8 cellular contexts compared by ENCODE assay signal in the genomic region with DNA sequence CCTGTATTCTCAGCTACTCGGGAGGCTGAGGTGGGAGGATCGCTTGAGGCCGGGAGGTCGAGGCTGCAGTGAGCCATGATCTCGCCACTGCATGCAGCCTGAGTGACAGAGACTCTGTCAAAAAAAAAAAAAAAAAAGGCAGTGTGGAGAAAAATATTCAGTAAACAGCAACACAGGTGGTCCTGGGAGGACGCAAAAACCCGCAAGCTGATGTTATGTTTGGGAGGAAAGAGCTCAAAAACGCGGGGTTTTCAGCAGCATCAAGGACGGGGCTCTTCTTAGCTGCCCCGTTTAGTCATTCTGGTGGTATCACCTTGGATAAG. TPM values are rescaled to one million over a fixed set of nuclear protein-coding genes. Genes with fewer than 3 reads are reported as not detected.
A peak's percentile ranks its signal among the peaks of the same experiment; 100 is the strongest.
DNase-seq lines count a peak whose midpoint lies in the region; ATAC-seq, FAIRE-seq and TF ChIP-seq lines count a peak whose summit lies in the region.

No MANE protein-coding gene starts in this region.

- H3K9ac ChIP-seq in mucosa of stomach (ENCODE audit: low read length), result peak overlapping the region; percentile 73

- H3K4me2 ChIP-seq in A549, result peak overlapping the region; percentile 92

- no peak for TF ChIP-seq RAD21 in A549 (conservative IDR thresholded peaks at IDR 0.05 in 1 of 2, IDR thresholded peaks at IDR 0.05 in 1 of 2)

- H3K9me3 ChIP-seq in A549, result no peaks in the 10 kb centered on the region
- no peaks in the 10 kb centered on the region for H3K9me3 ChIP-seq in mucosa of stomach (ENCODE audit: control insufficient read depth, low read length)

- 52% methylated on average over 11 of the region's 11 CpGs for WGBS in A549 (ENCODE audit: missing lambda C conversion rate)

- no peaks in the 10 kb centered on the region for H3K27me3 ChIP-seq in mucosa of stomach (ENCODE audit: control insufficient read depth, insufficient read depth, low read length)

- CTCF ChIA-PET in A549 (lab: Yijun Ruan, JAX), result interaction anchor here (0.6 to 24.9 kb wide), 10 partner anchors 8 to 534 kb away, joined by 3 to 363 read pairs (median 10); partner anchors contain the start of gene ZNF865

- ATAC-seq in A549, result no peak
- ATAC-seq in HG02840 (IDR thresholded peaks at IDR 0.05; ENCODE audit: low FRiP score, unreplicated experiment), result peak; percentile 7
- no peak for ATAC-seq in GM18909 (IDR thresholded peaks at IDR 0.05; ENCODE audit: poor library complexity, unreplicated experiment)
- ATAC-seq in HG03196 (IDR thresholded peaks at IDR 0.05; ENCODE audit: unreplicated experiment), result no peak

- H3K36me3 ChIP-seq in mucosa of stomach (ENCODE audit: control insufficient read depth, insufficient read depth, low read length), result no peaks in the 10 kb centered on the region

- H3K4me3 ChIP-seq in A549 (peak overlapping the region; percentile 48), cardiac fibroblast (replicated peaks in 1 of 2; ENCODE audit: low read depth in 2 of 2, low read length in 2 of 2) (peak overlapping the region; percentile 64 to 74), mucosa of stomach (ENCODE audit: low read length) (no peak overlapping the region)

- H3K27ac ChIP-seq in A549, result peak overlapping the region; percentile 89 to 93; a peak in 5 of 6 replicates

- POLR2A ChIA-PET in A549 (lab: Yijun Ruan, JAX), result interaction anchor here (0.6 to 3.4 kb wide), 25 partner anchors 8 to 459 kb away, joined by 3 to 33 read pairs (median 5); partner anchors contain the start of genes CCDC106, DNAAF3, FIZ1 and SSC5D

- DNase-seq in A549 (ENCODE audit: low read depth in 1 of 2, low spot score in 1 of 2), result no peak
- DNase-seq in cardiac fibroblast (ENCODE audit: low read depth in 2 of 2), result no peak
- DNase-seq in inferior parietal cortex (ENCODE audit: extremely low spot score), result no peak
- DNase-seq in stimulated activated CD4-positive, alpha-beta T cell treated with anti-CD3 and anti-CD28 coated beads, Interleukin-4, amount 100 ng/mL, for 1 hour, result no peak

- TF ChIP-seq CTCF in A549 (IDR thresholded peaks at IDR 0.05) (no peak), cardiac fibroblast (IDR thresholded peaks at IDR 0.05; ENCODE audit: low read depth, low read length) (no peak)

- TF ChIP-seq EP300 in A549 (IDR thresholded peaks at IDR 0.05), result no peak

- TF ChIP-seq POLR2A in A549 (IDR thresholded peaks at IDR 0.05; ENCODE audit: low read length), result no peak

- H3K4me1 ChIP-seq in A549 (0 out of 3 replicates have a peak, but pooled peaks cover 7% of the 10 kb centered on the region), mucosa of stomach (ENCODE audit: control insufficient read depth, insufficient read depth, low read length) (peaks cover 14% of the 10 kb centered on the region)

- FAIRE-seq in A549 (lab: Jason Lieb, UNC), result no peak

TF ChIP-seq in A549, 52 proteins besides CTCF, POLR2A, EP300 and RAD21:
- TF ChIP-seq NR3C1 (IDR thresholded peaks at IDR 0.05), result no peak
- TF ChIP-seq PBX3 (IDR thresholded peaks at IDR 0.05), result no peak
- no peak for TF ChIP-seq GATA3 (IDR thresholded peaks at IDR 0.05; ENCODE audit: borderline replicate concordance)
- TF ChIP-seq CEBPB (IDR thresholded peaks at IDR 0.05), result no peak
- TF ChIP-seq TP53 (CRISPR knock-in tag; IDR thresholded peaks at IDR 0.05), result no peak
- TF ChIP-seq HOXA7 (CRISPR knock-in tag; IDR thresholded peaks at IDR 0.05), result no peak
- no peak for TF ChIP-seq TFCP2L1 (CRISPR knock-in tag; IDR thresholded peaks at IDR 0.05)
- TF ChIP-seq FOSB (CRISPR knock-in tag; IDR thresholded peaks at IDR 0.05), result no peak
- no peak for TF ChIP-seq RFX5 (IDR thresholded peaks at IDR 0.05)
- no peak for TF ChIP-seq BCL3 (IDR thresholded peaks at IDR 0.05)
- no peak for TF ChIP-seq ZNF302 (CRISPR knock-in tag; IDR thresholded peaks at IDR 0.05)
- TF ChIP-seq HEYL (CRISPR knock-in tag; IDR thresholded peaks at IDR 0.05), result no peak
- no peak for TF ChIP-seq CBX2 (IDR thresholded peaks at IDR 0.05; ENCODE audit: borderline replicate concordance, low read depth)
- no peak for TF ChIP-seq EHMT2 (IDR thresholded peaks at IDR 0.05; ENCODE audit: low read depth)
- no peak for TF ChIP-seq RARB (CRISPR knock-in tag; IDR thresholded peaks at IDR 0.05)
- TF ChIP-seq JUN (IDR thresholded peaks at IDR 0.05), result no peak
- no peak for TF ChIP-seq CBX8 (IDR thresholded peaks at IDR 0.05)
- TF ChIP-seq ELK1 (IDR thresholded peaks at IDR 0.05; ENCODE audit: low read depth, low read length), result no peak
- no peak for TF ChIP-seq CHD4 (IDR thresholded peaks at IDR 0.05; ENCODE audit: borderline replicate concordance)
- TF ChIP-seq, protein P1, sequence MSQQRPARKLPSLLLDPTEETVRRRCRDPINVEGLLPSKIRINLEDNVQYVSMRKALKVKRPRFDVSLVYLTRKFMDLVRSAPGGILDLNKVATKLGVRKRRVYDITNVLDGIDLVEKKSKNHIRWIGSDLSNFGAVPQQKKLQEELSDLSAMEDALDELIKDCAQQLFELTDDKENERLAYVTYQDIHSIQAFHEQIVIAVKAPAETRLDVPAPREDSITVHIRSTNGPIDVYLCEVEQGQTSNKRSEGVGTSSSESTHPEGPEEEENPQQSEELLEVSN (IDR thresholded peaks at IDR 0.05; ENCODE audit: borderline replicate concordance, low read depth), result no peak

RNA-seq across cellular contexts. Expression of gene ZNF784, which starts 0.6 kb away (rescaled TPM):
- 3.5 and 4.1 TPM in 2 replicates for polyA plus RNA-seq in A549 (2011; rRNA removed)
- polyA plus RNA-seq in A549 (2012; cell fraction: cytosol; rRNA removed), result 5.1 and 7.2 TPM in 2 replicates
- 12.3 and 14.7 TPM in 2 replicates for polyA plus RNA-seq in A549 (2012; cell fraction: nucleus; rRNA removed)
- 6.0 to 7.1 TPM (median 6.6 TPM) in 3 replicates for polyA plus RNA-seq in A549 (2017; fragmentation: RNase III; extraction: RNeasy Plus Mini Kit Qiagen cat#74134 plus additional on column Dnase treatment)
- 5.4 and 5.5 TPM in 2 replicates for polyA minus RNA-seq in A549 (2011; rRNA and poly(A)+ RNA removed)

RNA-seq across cellular contexts. Expression of gene ZNF580, which starts 15.8 kb away (rescaled TPM):
- polyA plus RNA-seq in A549 (2011; rRNA removed) (9.2 and 15.2 TPM in 2 replicates), A549 (2017; fragmentation: RNase III; extraction: RNeasy Plus Mini Kit Qiagen cat#74134 plus additional on column Dnase treatment) (40.5 to 57.0 TPM (median 52.8 TPM) in 3 replicates)
- polyA plus RNA-seq in A549 (2012; cell fraction: cytosol; rRNA removed), result 31.0 and 40.5 TPM in 2 replicates
- 44.9 and 60.4 TPM in 2 replicates for polyA plus RNA-seq in A549 (2012; cell fraction: nucleus; rRNA removed)
- polyA minus RNA-seq in A549 (2011; rRNA and poly(A)+ RNA removed), result 14.0 and 15.0 TPM in 2 replicates

RNA-seq across cellular contexts. Expression of gene ZNF581, which starts 18.5 kb away (rescaled TPM):
- polyA plus RNA-seq in A549 (2011; rRNA removed) (13.9 and 17.1 TPM in 2 replicates), A549 (2017; fragmentation: RNase III; extraction: RNeasy Plus Mini Kit Qiagen cat#74134 plus additional on column Dnase treatment) (24.3 to 25.6 TPM (median 24.9 TPM) in 3 replicates)
- 24.8 and 34.0 TPM in 2 replicates for polyA plus RNA-seq in A549 (2012; cell fraction: cytosol; rRNA removed)
- polyA plus RNA-seq in A549 (2012; cell fraction: nucleus; rRNA removed), result 24.9 and 37.8 TPM in 2 replicates
- polyA minus RNA-seq in A549 (2011; rRNA and poly(A)+ RNA removed), result 24.8 and 30.6 TPM in 2 replicates

RNA-seq across cellular contexts. Expression of gene ZNF865, which starts 19.5 kb away (rescaled TPM):
- 2.1 and 2.2 TPM in 2 replicates for polyA plus RNA-seq in A549 (2011; rRNA removed)
- 6.3 and 10.9 TPM in 2 replicates for polyA plus RNA-seq in A549 (2012; cell fraction: cytosol; rRNA removed)
- polyA plus RNA-seq in A549 (2012; cell fraction: nucleus; rRNA removed), result 13.0 and 22.4 TPM in 2 replicates
- polyA plus RNA-seq in A549 (2017; fragmentation: RNase III; extraction: RNeasy Plus Mini Kit Qiagen cat#74134 plus additional on column Dnase treatment), result 7.1 to 7.9 TPM (median 7.8 TPM) in 3 replicates
- polyA minus RNA-seq in A549 (2011; rRNA and poly(A)+ RNA removed), result 2.1 and 2.5 TPM in 2 replicates

RNA-seq across cellular contexts. Expression of gene CCDC106, which starts 23.0 kb away (rescaled TPM):
- 5.2 and 5.5 TPM in 2 replicates for polyA plus RNA-seq in A549 (2011; rRNA removed)
- 15.3 and 18.3 TPM in 2 replicates for polyA plus RNA-seq in A549 (2012; cell fraction: cytosol; rRNA removed)
- polyA plus RNA-seq in A549 (2012; cell fraction: nucleus; rRNA removed), result 18.6 and 20.8 TPM in 2 replicates
- 15.7 to 17.6 TPM (median 17.4 TPM) in 3 replicates for polyA plus RNA-seq in A549 (2017; fragmentation: RNase III; extraction: RNeasy Plus Mini Kit Qiagen cat#74134 plus additional on column Dnase treatment)
- 2.3 and 5.7 TPM in 2 replicates for polyA minus RNA-seq in A549 (2011; rRNA and poly(A)+ RNA removed)
